8 cellular contexts compared by ENCODE assay signal in the genomic region with DNA sequence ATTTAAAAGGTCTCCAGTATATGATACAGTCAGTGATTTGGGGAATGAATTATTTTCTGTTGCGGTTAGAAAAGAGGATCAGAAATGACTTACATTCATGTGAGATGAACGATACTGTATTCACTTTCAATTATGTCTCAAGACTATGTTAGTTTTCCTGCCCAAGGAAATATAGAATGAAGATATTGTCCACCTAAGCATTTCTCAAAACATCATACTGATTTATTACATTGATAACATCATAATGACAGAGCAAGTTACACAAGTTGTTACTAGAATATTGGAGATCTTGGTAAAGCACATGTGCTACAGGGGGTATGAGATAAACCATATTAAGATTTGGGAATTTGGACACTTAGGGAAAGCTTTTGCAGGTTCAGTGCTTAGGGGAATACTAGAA.
"Had no signal": no experiment of that assay in that cellular context is flagged by ENCODE, and none has a peak within 500 bp of the region (broad histone marks: within the 10 kb centered on the region; RNA-seq: fewer than 3 reads in every experiment).

No MANE protein-coding gene starts in this region.

- ATAC-seq: GM23338, K562 had no signal

- FAIRE-seq: H1, H54, HTR-8/SVneo, K562 had no signal

- H2AFZ ChIP-seq: GM23338 had no signal

- DNase-seq: H9, HCEC 1CT, KG1 had no signal

- H3K4me2 ChIP-seq: GM23338 had no signal

- H3K4me3 ChIP-seq: GM23338, K562 had no signal
